10 cellular contexts compared by ENCODE assay signal in the genomic region with DNA sequence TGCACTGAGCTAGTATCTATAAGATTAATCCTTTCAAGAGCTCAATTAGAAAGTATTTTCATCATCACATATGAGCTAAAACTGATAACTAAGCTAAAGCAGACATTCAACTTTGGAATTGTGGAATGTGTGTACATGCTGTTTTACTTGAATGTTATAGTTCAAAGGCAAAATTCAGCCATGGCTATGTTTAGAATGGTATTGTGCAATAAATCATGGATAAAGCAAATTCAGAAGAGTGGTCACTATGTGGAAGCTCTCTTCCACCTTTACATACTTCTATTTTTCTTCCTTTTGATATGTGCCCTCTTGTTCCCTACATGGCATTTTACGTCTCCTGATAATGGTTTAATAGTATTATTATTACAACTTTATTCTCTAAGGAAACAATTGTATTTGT.
"Had no signal": no experiment of that assay in that cellular context is flagged by ENCODE, and none has a peak within 500 bp of the region (broad histone marks: within the 10 kb centered on the region; RNA-seq: fewer than 3 reads in every experiment).

No MANE protein-coding gene starts in this region.

- H3K27ac ChIP-seq: GM23248, KMS-11 had no signal

- DNase-seq: GM23248, GOT3, H9, HCEC 1CT, HFFc6, Karpas-422, KBM-7 had no signal

- H2AFZ ChIP-seq: GM23248 had no signal

- H3K4me2 ChIP-seq: KMS-11 had no signal

- H3K4me3 ChIP-seq: GM23248 had no signal

- FAIRE-seq: H54, HTR-8/SVneo had no signal

- H3K9ac ChIP-seq: GM23248, KMS-11 had no signal
